ENCODE assay signal across 11 cellular contexts in genomic region chr5:134438268-134438622, GRCh38. TPM values are rescaled to one million over a fixed set of nuclear protein-coding genes. Genes with fewer than 3 reads are reported as not detected.
A peak's percentile ranks its signal among the peaks of the same experiment; 100 is the strongest.
DNase-seq lines count a peak whose midpoint lies in the region; ATAC-seq, FAIRE-seq and TF ChIP-seq lines count a peak whose summit lies in the region.
"Had no signal": no experiment of that assay in that cellular context is flagged by ENCODE, and none has a peak within 500 bp of the region (broad histone marks: within the 10 kb centered on the region; RNA-seq: fewer than 3 reads in every experiment).

No MANE protein-coding gene starts in this region.

- in situ Hi-C loops in ACHN (cut with HindIII; ENCODE audit: low pct_ligation_motif_present, low pct_unique_long_range_greater_than_20kb, low sequenced_read_pairs): no loop called here

- H3K27me3 ChIP-seq in bronchial epithelial cell (ENCODE audit: control insufficient read depth, insufficient read depth, low read length): no peaks in the 10 kb centered on the region
- no peaks in the 10 kb centered on the region for H3K27me3 ChIP-seq in lung (ENCODE audit: control insufficient read depth, insufficient read depth)
- H3K27me3 ChIP-seq in MM.1S (replicated peaks; ENCODE audit: insufficient read depth, low read length): no peaks in the 10 kb centered on the region

- no peak overlapping the region for H3K4me2 ChIP-seq in MM.1S (ENCODE audit: low read depth, low read length)

- ATAC-seq in lung (ENCODE audit: insufficient read depth, low FRiP score): no peak
- no peak for ATAC-seq in mucosa of descending colon

- no peak overlapping the region for H3K4me3 ChIP-seq in bronchial epithelial cell (ENCODE audit: low read depth, low read length)
- H3K4me3 ChIP-seq in lung: no peak overlapping the region
- H3K4me3 ChIP-seq in mucosa of descending colon: no peak overlapping the region
- H3K4me3 ChIP-seq in MM.1S (ENCODE audit: low read length): no peak overlapping the region

- peaks cover 10% of the 10 kb centered on the region for H3F3A ChIP-seq in MM.1S (ENCODE audit: insufficient read depth, low read length)

- H3K4me1 ChIP-seq in lung (ENCODE audit: control insufficient read depth in 2 of 2, insufficient read depth in 2 of 2, low read length in 2 of 2): peaks cover 19 to 23% of the 10 kb centered on the region in 2 donors
- H3K4me1 ChIP-seq in mucosa of descending colon (ENCODE audit: low read depth): peaks cover 31% of the 10 kb centered on the region
- peaks cover 21% of the 10 kb centered on the region for H3K4me1 ChIP-seq in MM.1S (ENCODE audit: low read length)

- H2AFZ ChIP-seq in MM.1S (ENCODE audit: low read length): no peak overlapping the region

- FAIRE-seq in bronchial epithelial cell (lab: Jason Lieb, UNC): no peak

- H3K9me3 ChIP-seq in lung (ENCODE audit: control insufficient read depth in 2 of 2, insufficient read depth in 1 of 2, low read length in 1 of 2): no peaks in the 10 kb centered on the region
- no peaks in the 10 kb centered on the region for H3K9me3 ChIP-seq in mucosa of descending colon
- no peaks in the 10 kb centered on the region for H3K9me3 ChIP-seq in MM.1S (replicated peaks; ENCODE audit: insufficient read depth, low read length)

- TF ChIP-seq CTCF in bronchial epithelial cell (IDR thresholded peaks at IDR 0.05; ENCODE audit: insufficient read depth, low read length, severe bottlenecking): no peak
- TF ChIP-seq CTCF in lung (IDR thresholded peaks at IDR 0.05; ENCODE audit: control extremely low read depth, extremely low read depth): no peak
- no peak for TF ChIP-seq CTCF in mucosa of descending colon (IDR thresholded peaks at IDR 0.05)
- no peak for TF ChIP-seq CTCF in MM.1S (IDR thresholded peaks at IDR 0.05; ENCODE audit: low read length)

- H3K36me3 ChIP-seq in bronchial epithelial cell (ENCODE audit: control insufficient read depth, insufficient read depth, low read length) (no peaks in the 10 kb centered on the region), lung (ENCODE audit: control insufficient read depth in 2 of 2, insufficient read depth in 2 of 2, low read length in 2 of 2) (no peaks in the 10 kb centered on the region), mucosa of descending colon (ENCODE audit: low read depth) (no peaks in the 10 kb centered on the region), MM.1S (replicated peaks; ENCODE audit: insufficient read depth, low read length) (no peaks in the 10 kb centered on the region)

- WGBS in lung, 2 donors: 18 to 48% methylated on average over 2 of the region's 2 CpGs

- no peak overlapping the region for H3K9ac ChIP-seq in MM.1S (ENCODE audit: low read length)

- H3K79me2 ChIP-seq in MM.1S (ENCODE audit: low read length): no peaks in the 10 kb centered on the region

- H3K27ac ChIP-seq in lung (ENCODE audit: low read depth in 1 of 2, low read length in 1 of 2) (peak overlapping the region; percentile 85 to 95), MM.1S (ENCODE audit: low read length) (no peak overlapping the region; the same call in 1 of the 2 replicates)

- no peaks in the 10 kb centered on the region for H3K9me2 ChIP-seq in MM.1S (replicated peaks; ENCODE audit: insufficient read depth, low read length)

- H4K20me1 ChIP-seq in MM.1S (ENCODE audit: insufficient read depth, low read length): no peaks in the 10 kb centered on the region

- DNase-seq in ACHN: peak; percentile 73
- DNase-seq in LHCN-M2 (ENCODE audit: low read depth): peak; percentile 39
- peak; percentile 79 for DNase-seq in bronchial epithelial cell (ENCODE audit: low read depth)
- no peak for DNase-seq in lung (ENCODE audit: low spot score)
- no peak for DNase-seq in iPS-NIHi7 (ENCODE audit: extremely low spot score)
- no peak for DNase-seq in GM19240 (ENCODE audit: insufficient read length, low spot score)
- DNase-seq in mucosa of descending colon: no peak
- DNase-seq in MM.1S: no peak
- DNase-seq: activated CD4-positive, alpha-beta T cell treated with anti-CD3 and anti-CD28 coated beads, Interleukin-2, amount 10 ng/mL, durations not matched to agents 24 days and 14 days; NCI-H187 treated with DMSO at 0.1 percent for 48 hours; stimulated activated CD4-positive, alpha-beta T cell treated with anti-CD3 and anti-CD28 coated beads, Interleukin-2, amount 100 ng/mL, for 24 hours had no signal

- intact Hi-C loops in mucosa of descending colon (cut with DNase I, micrococcal nuclease): no loop called here

RNA-seq across cellular contexts. Expression of gene CDKN2AIPNL, which starts 26.6 kb away (rescaled TPM):
- 40.8 and 43.3 TPM in 2 replicates for total RNA-seq in LHCN-M2 (2014; rRNA removed)
- 25.1 TPM for polyA plus RNA-seq in LHCN-M2 (2012)
- total RNA-seq in bronchial epithelial cell: 37.1 and 45.1 TPM in 2 replicates
- 10 to 100 TPM; 10.9 to 22.1 TPM for total RNA-seq in lung
- 10 to 100 TPM; 16.0 to 43.2 TPM for polyA plus RNA-seq in lung
- 10 to 100 TPM; 16.0 to 24.4 (median 17.1) TPM for total RNA-seq in mucosa of descending colon

Comparison
In these comparisons a context has a peak if more than half of its experiments do, and no peak if none do; other contexts are left out.
1. DNase-seq: peak in ACHN (single experiment), LHCN-M2 (single experiment) and bronchial epithelial cell (single experiment); none in lung (single experiment), iPS-NIHi7 (single experiment), GM19240 (single experiment), mucosa of descending colon (0 of 3) and MM.1S (single experiment).